In the genomic region with DNA sequence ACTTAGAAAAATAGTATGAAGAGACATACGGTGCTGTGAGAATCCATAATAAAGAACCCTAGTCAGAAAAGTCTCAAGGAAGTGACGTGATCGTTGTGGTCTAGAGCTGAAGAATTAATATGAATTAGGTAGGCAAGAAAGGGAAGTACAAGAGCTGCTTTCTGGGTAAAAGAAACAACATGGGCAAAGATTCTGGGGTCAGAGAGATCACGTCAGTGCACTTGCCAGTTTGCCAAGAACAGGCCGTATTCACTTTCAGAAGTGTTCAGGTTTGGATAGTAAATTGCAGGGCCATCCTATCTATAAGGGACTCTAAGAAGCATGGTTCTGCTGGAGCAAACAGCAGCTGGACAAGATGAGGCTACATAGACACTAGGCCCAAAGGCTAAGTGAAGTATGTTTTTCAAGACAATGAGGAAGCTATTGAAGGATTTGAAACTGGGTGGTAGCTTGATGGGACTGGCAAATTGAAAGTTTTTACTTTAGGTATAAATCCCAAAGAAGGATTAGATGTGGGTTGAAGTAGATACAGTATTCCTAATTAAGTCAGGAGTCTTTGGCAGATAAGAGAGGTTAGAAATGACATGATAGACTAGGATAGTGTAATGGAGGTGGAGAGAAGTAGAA, we compare ENCODE assay signal across 2 cellular contexts.
TF ChIP-seq lines count a peak whose summit lies in the region.

No MANE protein-coding gene starts in this region.

TF ChIP-seq in liver, 16 proteins besides CTCF, POLR2A, EP300 and RAD21:
- TF ChIP-seq SP1 (IDR thresholded peaks at IDR 0.05): no peak
- TF ChIP-seq, protein P1, sequence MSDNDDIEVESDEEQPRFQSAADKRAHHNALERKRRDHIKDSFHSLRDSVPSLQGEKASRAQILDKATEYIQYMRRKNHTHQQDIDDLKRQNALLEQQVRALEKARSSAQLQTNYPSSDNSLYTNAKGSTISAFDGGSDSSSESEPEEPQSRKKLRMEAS (IDR thresholded peaks at IDR 0.05): no peak
- TF ChIP-seq RXRA (IDR thresholded peaks at IDR 0.05): no peak
- TF ChIP-seq, protein P2, sequence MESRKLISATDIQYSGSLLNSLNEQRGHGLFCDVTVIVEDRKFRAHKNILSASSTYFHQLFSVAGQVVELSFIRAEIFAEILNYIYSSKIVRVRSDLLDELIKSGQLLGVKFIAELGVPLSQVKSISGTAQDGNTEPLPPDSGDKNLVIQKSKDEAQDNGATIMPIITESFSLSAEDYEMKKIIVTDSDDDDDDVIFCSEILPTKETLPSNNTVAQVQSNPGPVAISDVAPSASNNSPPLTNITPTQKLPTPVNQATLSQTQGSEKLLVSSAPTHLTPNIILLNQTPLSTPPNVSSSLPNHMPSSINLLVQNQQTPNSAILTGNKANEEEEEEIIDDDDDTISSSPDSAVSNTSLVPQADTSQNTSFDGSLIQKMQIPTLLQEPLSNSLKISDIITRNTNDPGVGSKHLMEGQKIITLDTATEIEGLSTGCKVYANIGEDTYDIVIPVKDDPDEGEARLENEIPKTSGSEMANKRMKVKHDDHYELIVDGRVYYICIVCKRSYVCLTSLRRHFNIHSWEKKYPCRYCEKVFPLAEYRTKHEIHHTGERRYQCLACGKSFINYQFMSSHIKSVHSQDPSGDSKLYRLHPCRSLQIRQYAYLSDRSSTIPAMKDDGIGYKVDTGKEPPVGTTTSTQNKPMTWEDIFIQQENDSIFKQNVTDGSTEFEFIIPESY (IDR thresholded peaks at IDR 0.05): no peak
- no peak for TF ChIP-seq TAF1 (conservative IDR thresholded peaks at IDR 0.05)
- no peak for TF ChIP-seq JUND (IDR thresholded peaks at IDR 0.05)
TF ChIP-seq in liver: peak in this region for 0.

TF ChIP-seq in HepG2, 621 proteins besides CTCF, POLR2A, EP300 and RAD21:
- TF ChIP-seq MYC (CRISPR knock-in tag; IDR thresholded peaks at IDR 0.05; ENCODE audit: borderline replicate concordance) (no peak), YEATS2 (CRISPR knock-in tag; IDR thresholded peaks at IDR 0.05; ENCODE audit: borderline replicate concordance) (no peak), TOPORS (CRISPR knock-in tag; IDR thresholded peaks at IDR 0.05) (no peak), SMC3 (IDR thresholded peaks at IDR 0.05; ENCODE audit: low read length) (no peak), FOXP1 (IDR thresholded peaks at IDR 0.05) (no peak), FOXP1 (CRISPR knock-in tag; IDR thresholded peaks at IDR 0.05) (no peak), RORA (CRISPR knock-in tag; IDR thresholded peaks at IDR 0.05) (no peak), ZNF225 (CRISPR knock-in tag; IDR thresholded peaks at IDR 0.05) (no peak), PHF21A (CRISPR knock-in tag; IDR thresholded peaks at IDR 0.05) (no peak), ZNF7 (CRISPR knock-in tag; IDR thresholded peaks at IDR 0.05) (no peak), NFIB (CRISPR knock-in tag; IDR thresholded peaks at IDR 0.05; ENCODE audit: borderline replicate concordance) (no peak), HMG20A (CRISPR knock-in tag; IDR thresholded peaks at IDR 0.05; ENCODE audit: borderline replicate concordance) (no peak), ZNF768 (CRISPR knock-in tag; IDR thresholded peaks at IDR 0.05) (no peak), HHEX (CRISPR knock-in tag; IDR thresholded peaks at IDR 0.05) (no peak)
- TF ChIP-seq, protein P3, sequence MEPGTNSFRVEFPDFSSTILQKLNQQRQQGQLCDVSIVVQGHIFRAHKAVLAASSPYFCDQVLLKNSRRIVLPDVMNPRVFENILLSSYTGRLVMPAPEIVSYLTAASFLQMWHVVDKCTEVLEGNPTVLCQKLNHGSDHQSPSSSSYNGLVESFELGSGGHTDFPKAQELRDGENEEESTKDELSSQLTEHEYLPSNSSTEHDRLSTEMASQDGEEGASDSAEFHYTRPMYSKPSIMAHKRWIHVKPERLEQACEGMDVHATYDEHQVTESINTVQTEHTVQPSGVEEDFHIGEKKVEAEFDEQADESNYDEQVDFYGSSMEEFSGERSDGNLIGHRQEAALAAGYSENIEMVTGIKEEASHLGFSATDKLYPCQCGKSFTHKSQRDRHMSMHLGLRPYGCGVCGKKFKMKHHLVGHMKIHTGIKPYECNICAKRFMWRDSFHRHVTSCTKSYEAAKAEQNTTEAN (CRISPR knock-in tag; conservative IDR thresholded peaks at IDR 0.05): no peak
- TF ChIP-seq, protein P4, sequence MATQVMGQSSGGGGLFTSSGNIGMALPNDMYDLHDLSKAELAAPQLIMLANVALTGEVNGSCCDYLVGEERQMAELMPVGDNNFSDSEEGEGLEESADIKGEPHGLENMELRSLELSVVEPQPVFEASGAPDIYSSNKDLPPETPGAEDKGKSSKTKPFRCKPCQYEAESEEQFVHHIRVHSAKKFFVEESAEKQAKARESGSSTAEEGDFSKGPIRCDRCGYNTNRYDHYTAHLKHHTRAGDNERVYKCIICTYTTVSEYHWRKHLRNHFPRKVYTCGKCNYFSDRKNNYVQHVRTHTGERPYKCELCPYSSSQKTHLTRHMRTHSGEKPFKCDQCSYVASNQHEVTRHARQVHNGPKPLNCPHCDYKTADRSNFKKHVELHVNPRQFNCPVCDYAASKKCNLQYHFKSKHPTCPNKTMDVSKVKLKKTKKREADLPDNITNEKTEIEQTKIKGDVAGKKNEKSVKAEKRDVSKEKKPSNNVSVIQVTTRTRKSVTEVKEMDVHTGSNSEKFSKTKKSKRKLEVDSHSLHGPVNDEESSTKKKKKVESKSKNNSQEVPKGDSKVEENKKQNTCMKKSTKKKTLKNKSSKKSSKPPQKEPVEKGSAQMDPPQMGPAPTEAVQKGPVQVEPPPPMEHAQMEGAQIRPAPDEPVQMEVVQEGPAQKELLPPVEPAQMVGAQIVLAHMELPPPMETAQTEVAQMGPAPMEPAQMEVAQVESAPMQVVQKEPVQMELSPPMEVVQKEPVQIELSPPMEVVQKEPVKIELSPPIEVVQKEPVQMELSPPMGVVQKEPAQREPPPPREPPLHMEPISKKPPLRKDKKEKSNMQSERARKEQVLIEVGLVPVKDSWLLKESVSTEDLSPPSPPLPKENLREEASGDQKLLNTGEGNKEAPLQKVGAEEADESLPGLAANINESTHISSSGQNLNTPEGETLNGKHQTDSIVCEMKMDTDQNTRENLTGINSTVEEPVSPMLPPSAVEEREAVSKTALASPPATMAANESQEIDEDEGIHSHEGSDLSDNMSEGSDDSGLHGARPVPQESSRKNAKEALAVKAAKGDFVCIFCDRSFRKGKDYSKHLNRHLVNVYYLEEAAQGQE (IDR thresholded peaks at IDR 0.05; ENCODE audit: borderline replicate concordance in 1 of 2, low read depth in 1 of 2, low read length in 2 of 2): no peak
- TF ChIP-seq, protein P5, sequence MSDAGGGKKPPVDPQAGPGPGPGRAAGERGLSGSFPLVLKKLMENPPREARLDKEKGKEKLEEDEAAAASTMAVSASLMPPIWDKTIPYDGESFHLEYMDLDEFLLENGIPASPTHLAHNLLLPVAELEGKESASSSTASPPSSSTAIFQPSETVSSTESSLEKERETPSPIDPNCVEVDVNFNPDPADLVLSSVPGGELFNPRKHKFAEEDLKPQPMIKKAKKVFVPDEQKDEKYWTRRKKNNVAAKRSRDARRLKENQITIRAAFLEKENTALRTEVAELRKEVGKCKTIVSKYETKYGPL (CRISPR knock-in tag; IDR thresholded peaks at IDR 0.05): no peak
- TF ChIP-seq, protein P6, sequence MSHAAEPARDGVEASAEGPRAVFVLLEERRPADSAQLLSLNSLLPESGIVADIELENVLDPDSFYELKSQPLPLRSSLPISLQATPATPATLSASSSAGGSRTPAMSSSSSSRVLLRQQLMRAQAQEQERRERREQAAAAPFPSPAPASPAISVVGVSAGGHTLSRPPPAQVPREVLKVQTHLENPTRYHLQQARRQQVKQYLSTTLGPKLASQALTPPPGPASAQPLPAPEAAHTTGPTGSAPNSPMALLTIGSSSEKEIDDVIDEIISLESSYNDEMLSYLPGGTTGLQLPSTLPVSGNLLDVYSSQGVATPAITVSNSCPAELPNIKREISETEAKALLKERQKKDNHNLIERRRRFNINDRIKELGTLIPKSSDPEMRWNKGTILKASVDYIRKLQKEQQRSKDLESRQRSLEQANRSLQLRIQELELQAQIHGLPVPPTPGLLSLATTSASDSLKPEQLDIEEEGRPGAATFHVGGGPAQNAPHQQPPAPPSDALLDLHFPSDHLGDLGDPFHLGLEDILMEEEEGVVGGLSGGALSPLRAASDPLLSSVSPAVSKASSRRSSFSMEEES (CRISPR knock-in tag; IDR thresholded peaks at IDR 0.05): no peak
- TF ChIP-seq, protein P7, sequence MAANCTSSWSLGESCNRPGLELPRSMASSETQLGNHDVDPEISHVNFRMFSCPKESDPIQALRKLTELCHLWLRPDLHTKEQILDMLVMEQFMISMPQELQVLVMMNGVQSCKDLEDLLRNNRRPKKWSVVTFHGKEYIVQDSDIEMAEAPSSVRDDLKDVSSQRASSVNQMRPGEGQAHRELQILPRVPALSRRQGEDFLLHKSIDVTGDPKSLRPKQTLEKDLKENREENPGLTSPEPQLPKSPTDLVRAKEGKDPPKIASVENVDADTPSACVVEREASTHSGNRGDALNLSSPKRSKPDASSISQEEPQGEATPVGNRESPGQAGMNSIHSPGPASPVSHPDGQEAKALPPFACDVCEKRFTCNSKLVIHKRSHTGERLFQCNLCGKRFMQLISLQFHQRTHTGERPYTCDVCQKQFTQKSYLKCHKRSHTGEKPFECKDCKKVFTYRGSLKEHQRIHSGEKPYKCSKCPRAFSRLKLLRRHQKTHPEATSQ (CRISPR knock-in tag; IDR thresholded peaks at IDR 0.05; ENCODE audit: borderline replicate concordance): no peak
- TF ChIP-seq, protein P8, sequence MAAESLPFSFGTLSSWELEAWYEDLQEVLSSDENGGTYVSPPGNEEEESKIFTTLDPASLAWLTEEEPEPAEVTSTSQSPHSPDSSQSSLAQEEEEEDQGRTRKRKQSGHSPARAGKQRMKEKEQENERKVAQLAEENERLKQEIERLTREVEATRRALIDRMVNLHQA (CRISPR knock-in tag; IDR thresholded peaks at IDR 0.05): no peak
